ENCODE assay signal across 8 cellular contexts in the genomic region with DNA sequence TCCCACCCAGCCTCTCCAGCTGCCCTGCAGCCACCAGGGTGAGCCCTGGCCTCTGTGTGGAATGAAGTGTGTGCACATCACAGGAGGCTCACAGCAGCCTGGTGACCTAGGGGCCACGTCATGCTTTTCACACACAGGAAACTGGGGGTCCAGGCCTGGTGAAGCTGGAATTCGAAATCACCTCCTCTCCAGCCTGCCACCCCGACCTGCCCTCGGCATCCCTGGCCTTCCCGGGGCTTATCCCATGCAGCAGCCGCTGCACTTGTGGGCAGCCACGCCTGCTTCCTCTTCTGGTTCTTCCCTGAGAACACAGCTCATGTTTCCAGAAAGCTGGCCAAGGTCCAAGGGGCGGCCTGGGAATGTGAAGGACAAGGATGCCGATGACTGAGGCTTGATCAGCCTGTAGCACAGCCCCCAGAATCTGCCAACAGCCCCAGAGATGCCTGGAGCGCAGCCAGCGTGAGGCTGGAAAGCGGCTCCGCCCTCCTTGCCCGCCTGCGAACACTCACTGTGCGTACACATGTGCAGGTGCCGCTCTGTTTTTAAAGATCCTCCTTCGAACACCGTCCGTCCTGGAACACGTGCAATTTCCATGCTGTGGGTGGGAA. TPM values are rescaled to one million over a fixed set of nuclear protein-coding genes. Genes with fewer than 3 reads are reported as not detected.
A peak's percentile ranks its signal among the peaks of the same experiment; 100 is the strongest.
DNase-seq lines count a peak whose midpoint lies in the region; ATAC-seq, FAIRE-seq and TF ChIP-seq lines count a peak whose summit lies in the region.

No MANE protein-coding gene starts in this region.

- WGBS in thyroid gland, 2 donors: 5 to 11% methylated on average over 14 to 19 of the region's 21 CpGs

- DNase-seq in AG08395 (ENCODE audit: low spot score) (peak; percentile 91), MV-4-11 (lab: John Stamatoyannopoulos, UW) (peak; percentile 18), SW480 (ENCODE audit: low spot score) (peak; percentile 98), left ventricle myocardium inferior (peak; percentile 87), thyroid gland (peak; percentile 94 to 95), GM19239 (ENCODE audit: insufficient read length, low spot score) (no peak)
- DNase-seq in stimulated activated CD4-positive, alpha-beta T cell treated with anti-CD3 and anti-CD28 coated beads, Interleukin-4, amount 100 ng/mL, for 24 hours: no peak

- intact Hi-C loops in left ventricle myocardium inferior (cut with micrococcal nuclease) (no loop called here), thyroid gland (cut with DNase I) (no loop called here)

- H3K4me1 ChIP-seq in left ventricle myocardium inferior (peaks cover 18% of the 10 kb centered on the region), thyroid gland (peaks cover 0 to 4% of the 10 kb centered on the region in 2 donors)

- TF ChIP-seq POLR2A in thyroid gland (IDR thresholded peaks at IDR 0.05): no peak

- ATAC-seq in GM19035 (IDR thresholded peaks at IDR 0.05; ENCODE audit: unreplicated experiment): no peak

- H3K9me3 ChIP-seq in left ventricle myocardium inferior (replicated peaks) (no peaks in the 10 kb centered on the region), thyroid gland (no peaks in the 10 kb centered on the region)

- H3K27me3 ChIP-seq in left ventricle myocardium inferior (ENCODE audit: low read depth): peaks cover 37% of the 10 kb centered on the region
- H3K27me3 ChIP-seq in thyroid gland: peaks cover 11% of the 10 kb centered on the region

- no peak for FAIRE-seq in GM19239 (lab: Jason Lieb, UNC)

- TF ChIP-seq CTCF in left ventricle myocardium inferior (IDR thresholded peaks at IDR 0.05; ENCODE audit: borderline replicate concordance): no peak
- TF ChIP-seq CTCF in thyroid gland (IDR thresholded peaks at IDR 0.05): no peak

- peak overlapping the region; percentile 60 for H3K27ac ChIP-seq in left ventricle myocardium inferior (replicated peaks)
- no peak overlapping the region for H3K27ac ChIP-seq in thyroid gland

- H3K36me3 ChIP-seq in left ventricle myocardium inferior: no peaks in the 10 kb centered on the region
- no peaks in the 10 kb centered on the region for H3K36me3 ChIP-seq in thyroid gland

- no peak overlapping the region for H3K4me3 ChIP-seq in left ventricle myocardium inferior
- H3K4me3 ChIP-seq in thyroid gland (replicated peaks in 1 of 3): no peak overlapping the region

RNA-seq across cellular contexts. Expression of a gene that starts 4.2 kb away (rescaled TPM):
- total RNA-seq in left ventricle myocardium inferior (not detected), thyroid gland (under 1 TPM in 1 of 4 donors, not detected in 3; 0.67 TPM)

Comparison
In these comparisons a context has a peak if more than half of its experiments do, and no peak if none do; other contexts are left out.
1. DNase-seq: peak in AG08395 (single experiment), MV-4-11 (single experiment), SW480 (single experiment), left ventricle myocardium inferior (single experiment) and thyroid gland (2 of 2); none in stimulated activated CD4-positive, alpha-beta T cell treated with anti-CD3 and anti-CD28 coated beads, Interleukin-4, amount 100 ng/mL, for 24 hours (single experiment) and GM19239 (single experiment).